Comparison of ENCODE assay signal across 8 cellular contexts in genomic region chr22:36123673-36124630, GRCh38. TPM values are rescaled to one million over a fixed set of nuclear protein-coding genes. Genes with fewer than 3 reads are reported as not detected.
A peak's percentile ranks its signal among the peaks of the same experiment; 100 is the strongest.
DNase-seq lines count a peak whose midpoint lies in the region; ATAC-seq, FAIRE-seq and TF ChIP-seq lines count a peak whose summit lies in the region.

No MANE protein-coding gene starts in this region.

- peak; percentile 89 for DNase-seq in GM12892 (ENCODE audit: insufficient read length)
- DNase-seq in NCI-H226 = peak; percentile 73
- peak; percentile 95 for DNase-seq in WTC11 (ENCODE audit: low spot score)
- DNase-seq in bronchial epithelial cell (ENCODE audit: low read depth) = peak; percentile 91
- peak; percentile 95 for DNase-seq in iris pigment epithelial cell (ENCODE audit: low read depth)
- peak; percentile 91 for DNase-seq in smooth muscle cell of the brain vasculature (ENCODE audit: low read depth, low spot score)

- peak; percentile 82 for ATAC-seq in HG03135 (IDR thresholded peaks at IDR 0.05; ENCODE audit: unreplicated experiment)
- peak; percentile 95 for ATAC-seq in WTC11
- ATAC-seq in GM18870 (IDR thresholded peaks at IDR 0.05; ENCODE audit: unreplicated experiment) = no peak

- peak overlapping the region; percentile 91 for H3K27ac Mint-ChIP-seq in WTC11

- H3K9me3 Mint-ChIP-seq in WTC11 = no peaks in the 10 kb centered on the region

- peak overlapping the region; percentile 39; the same call in 1 of the 2 replicates for H3K4me3 Mint-ChIP-seq in WTC11

- no peaks in the 10 kb centered on the region for H3K36me3 ChIP-seq in bronchial epithelial cell (ENCODE audit: control insufficient read depth, insufficient read depth, low read length)

- H3K36me3 Mint-ChIP-seq in WTC11 = no peaks in the 10 kb centered on the region

- CTCF ChIA-PET in WTC11 (lab: Charles Lee) = interaction anchor here (0.6 to 3.0 kb wide), 54 partner anchors 9 to 690 kb away, joined by 3 to 41 read pairs (median 4); partner anchors contain the start of genes APOL5, APOL6 and RBFOX2

- TF ChIP-seq POLR2A in GM12892 (IDR thresholded peaks at IDR 0.05; ENCODE audit: low read depth, low read length) = no peak

- H3K4me1 Mint-ChIP-seq in WTC11 = peaks cover 15% of the 10 kb centered on the region

- peak overlapping the region; percentile 3 for H3K4me3 ChIP-seq in bronchial epithelial cell (ENCODE audit: low read depth, low read length)

- peak; percentile 93 for TF ChIP-seq CTCF in WTC11 (IDR thresholded peaks at IDR 0.05)
- peak; percentile 99 for TF ChIP-seq CTCF in bronchial epithelial cell (IDR thresholded peaks at IDR 0.05; ENCODE audit: insufficient read depth, low read length, severe bottlenecking)

- no peaks in the 10 kb centered on the region for H3K27me3 ChIP-seq in bronchial epithelial cell (ENCODE audit: control insufficient read depth, insufficient read depth, low read length)

- peaks cover 20% of the 10 kb centered on the region for H3K27me3 Mint-ChIP-seq in WTC11 (ENCODE audit: low read depth)

- POLR2A ChIA-PET in WTC11 (lab: Charles Lee) = no interaction called here

- FAIRE-seq in GM12892 (lab: Jason Lieb, UNC) = peak; percentile 100
- peak; percentile 94 for FAIRE-seq in bronchial epithelial cell (lab: Jason Lieb, UNC)

TF ChIP-seq in WTC11, 78 proteins besides CTCF, POLR2A, EP300 and RAD21 (continues in another document):
- peak; percentile 79 for TF ChIP-seq ETV6 (CRISPR knock-in tag; IDR thresholded peaks at IDR 0.05)
- no peak for TF ChIP-seq KAT7 (CRISPR knock-in tag; IDR thresholded peaks at IDR 0.05; ENCODE audit: borderline replicate concordance)
- 0 out of 2 replicates have a peak, but pooled peaks have one; percentile 25 for TF ChIP-seq ELF4 (CRISPR knock-in tag; IDR thresholded peaks at IDR 0.05; ENCODE audit: low read depth)
- TF ChIP-seq ZNF121 (CRISPR knock-in tag; IDR thresholded peaks at IDR 0.05) = no peak
- TF ChIP-seq, protein P1, sequence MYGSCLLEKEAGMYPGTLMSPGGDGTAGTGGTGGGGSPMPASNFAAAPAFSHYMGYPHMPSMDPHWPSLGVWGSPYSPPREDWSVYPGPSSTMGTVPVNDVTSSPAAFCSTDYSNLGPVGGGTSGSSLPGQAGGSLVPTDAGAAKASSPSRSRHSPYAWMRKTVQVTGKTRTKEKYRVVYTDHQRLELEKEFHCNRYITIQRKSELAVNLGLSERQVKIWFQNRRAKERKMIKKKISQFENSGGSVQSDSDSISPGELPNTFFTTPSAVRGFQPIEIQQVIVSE (CRISPR knock-in tag; IDR thresholded peaks at IDR 0.05; ENCODE audit: borderline replicate concordance) = no peak
- no peak for TF ChIP-seq ZSCAN18 (CRISPR knock-in tag; IDR thresholded peaks at IDR 0.05)
- TF ChIP-seq, protein P2, sequence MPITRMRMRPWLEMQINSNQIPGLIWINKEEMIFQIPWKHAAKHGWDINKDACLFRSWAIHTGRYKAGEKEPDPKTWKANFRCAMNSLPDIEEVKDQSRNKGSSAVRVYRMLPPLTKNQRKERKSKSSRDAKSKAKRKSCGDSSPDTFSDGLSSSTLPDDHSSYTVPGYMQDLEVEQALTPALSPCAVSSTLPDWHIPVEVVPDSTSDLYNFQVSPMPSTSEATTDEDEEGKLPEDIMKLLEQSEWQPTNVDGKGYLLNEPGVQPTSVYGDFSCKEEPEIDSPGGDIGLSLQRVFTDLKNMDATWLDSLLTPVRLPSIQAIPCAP (CRISPR knock-in tag; IDR thresholded peaks at IDR 0.05) = no peak
- TF ChIP-seq NFYB (CRISPR knock-in tag; conservative IDR thresholded peaks at IDR 0.05; ENCODE audit: low read depth) = no peak
- 0 out of 2 replicates have a peak, but pooled peaks have one; percentile 41 for TF ChIP-seq TEAD1 (CRISPR knock-in tag; IDR thresholded peaks at IDR 0.05)
- no peak for TF ChIP-seq JAZF1 (CRISPR knock-in tag; IDR thresholded peaks at IDR 0.05)
- TF ChIP-seq MYBL2 (CRISPR knock-in tag; IDR thresholded peaks at IDR 0.05) = no peak
- 0 out of 2 replicates have a peak, but pooled peaks have one; percentile 31 for TF ChIP-seq SMAD3 (CRISPR knock-in tag; IDR thresholded peaks at IDR 0.05; ENCODE audit: borderline replicate concordance)
- TF ChIP-seq ZNF138 (CRISPR knock-in tag; conservative IDR thresholded peaks at IDR 0.05) = no peak
- TF ChIP-seq, protein P3, sequence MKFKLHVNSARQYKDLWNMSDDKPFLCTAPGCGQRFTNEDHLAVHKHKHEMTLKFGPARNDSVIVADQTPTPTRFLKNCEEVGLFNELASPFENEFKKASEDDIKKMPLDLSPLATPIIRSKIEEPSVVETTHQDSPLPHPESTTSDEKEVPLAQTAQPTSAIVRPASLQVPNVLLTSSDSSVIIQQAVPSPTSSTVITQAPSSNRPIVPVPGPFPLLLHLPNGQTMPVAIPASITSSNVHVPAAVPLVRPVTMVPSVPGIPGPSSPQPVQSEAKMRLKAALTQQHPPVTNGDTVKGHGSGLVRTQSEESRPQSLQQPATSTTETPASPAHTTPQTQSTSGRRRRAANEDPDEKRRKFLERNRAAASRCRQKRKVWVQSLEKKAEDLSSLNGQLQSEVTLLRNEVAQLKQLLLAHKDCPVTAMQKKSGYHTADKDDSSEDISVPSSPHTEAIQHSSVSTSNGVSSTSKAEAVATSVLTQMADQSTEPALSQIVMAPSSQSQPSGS (CRISPR knock-in tag; IDR thresholded peaks at IDR 0.05; ENCODE audit: borderline replicate concordance, low read depth) = no peak
- TF ChIP-seq NR2C2 (CRISPR knock-in tag; IDR thresholded peaks at IDR 0.05) = no peak
- TF ChIP-seq ZNF671 (CRISPR knock-in tag; IDR thresholded peaks at IDR 0.05) = no peak
- no peak for TF ChIP-seq ZNF317 (CRISPR knock-in tag; IDR thresholded peaks at IDR 0.05; ENCODE audit: borderline replicate concordance, low read depth)
- no peak for TF ChIP-seq TEAD4 (CRISPR knock-in tag; IDR thresholded peaks at IDR 0.05)
- TF ChIP-seq NR3C1 (CRISPR knock-in tag; conservative IDR thresholded peaks at IDR 0.05; ENCODE audit: low read depth) = no peak
- TF ChIP-seq HMGXB4 (CRISPR knock-in tag; IDR thresholded peaks at IDR 0.05) = peak; percentile 62
- TF ChIP-seq, protein P4, sequence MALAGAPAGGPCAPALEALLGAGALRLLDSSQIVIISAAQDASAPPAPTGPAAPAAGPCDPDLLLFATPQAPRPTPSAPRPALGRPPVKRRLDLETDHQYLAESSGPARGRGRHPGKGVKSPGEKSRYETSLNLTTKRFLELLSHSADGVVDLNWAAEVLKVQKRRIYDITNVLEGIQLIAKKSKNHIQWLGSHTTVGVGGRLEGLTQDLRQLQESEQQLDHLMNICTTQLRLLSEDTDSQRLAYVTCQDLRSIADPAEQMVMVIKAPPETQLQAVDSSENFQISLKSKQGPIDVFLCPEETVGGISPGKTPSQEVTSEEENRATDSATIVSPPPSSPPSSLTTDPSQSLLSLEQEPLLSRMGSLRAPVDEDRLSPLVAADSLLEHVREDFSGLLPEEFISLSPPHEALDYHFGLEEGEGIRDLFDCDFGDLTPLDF (CRISPR knock-in tag; IDR thresholded peaks at IDR 0.05) = no peak
- no peak for TF ChIP-seq STAT6 (CRISPR knock-in tag; conservative IDR thresholded peaks at IDR 0.05; ENCODE audit: low read depth)

RNA-seq across cellular contexts. Expression of gene APOL3, which starts 36.6 kb away (rescaled TPM):
- polyA plus RNA-seq in GM12892 (2012; ENCODE audit: missing spikeins) = 46.0 TPM
- total RNA-seq in WTC11 (2021) (0.26 to 0.60 TPM (median 0.32 TPM) in 3 replicates), bronchial epithelial cell (0.13 TPM in 1 of 2 replicates, not detected in the other)
